In the genomic region with DNA sequence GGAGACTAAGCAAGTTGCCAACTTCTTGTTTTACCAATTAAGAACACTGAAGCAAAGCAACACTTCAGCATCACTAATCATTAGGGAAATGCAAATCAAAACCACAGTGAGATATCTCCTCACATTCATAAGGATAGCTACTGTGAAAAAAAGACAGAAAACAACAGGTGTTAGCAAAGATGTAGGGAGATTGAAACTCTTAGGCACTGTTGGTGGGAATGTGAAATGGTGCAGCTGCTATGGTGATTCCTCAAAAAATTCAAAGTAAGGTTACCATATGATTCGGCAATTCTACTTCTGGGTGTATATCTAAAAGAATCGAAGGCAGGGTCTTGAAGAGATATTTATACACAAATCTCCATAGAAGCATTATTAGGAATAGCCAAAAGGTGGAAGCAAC, we compare ENCODE assay signal across 25 cellular contexts.
"Had no signal": no experiment of that assay in that cellular context is flagged by ENCODE, and none has a peak within 500 bp of the region (broad histone marks: within the 10 kb centered on the region; RNA-seq: fewer than 3 reads in every experiment).

No MANE protein-coding gene starts in this region.

- H3K79me2 ChIP-seq: parathyroid adenoma had no signal

- H3K36me3 Mint-ChIP-seq: mesothelial cell of epicardium; naive thymus-derived CD4-positive, alpha-beta T cell; neural progenitor cell; stimulated activated effector memory CD8-positive, alpha-beta T cell treated with anti-CD3 and anti-CD28 coated beads, Interleukin-12 subunit alpha, Interleukin-12 subunit beta, amount 100 ng/mL, for 72 hours had no signal

- H3K27ac ChIP-seq: dorsolateral prefrontal cortex, neural progenitor cell, parathyroid adenoma, right lobe of liver, stomach, thyroid gland, vagina had no signal

- H3K4me2 ChIP-seq: neural progenitor cell, smooth muscle cell had no signal

- H3K4me3 ChIP-seq: dorsolateral prefrontal cortex, lung, mucosa of descending colon, neural progenitor cell, right lobe of liver, smooth muscle cell, stomach, thyroid gland, vagina had no signal

- H3K36me3 ChIP-seq: neural progenitor cell, right lobe of liver, stomach, thyroid gland, vagina had no signal

- FAIRE-seq: frontal cortex, keratinocyte had no signal

- H3K4me3 Mint-ChIP-seq: mesothelial cell of epicardium; naive thymus-derived CD4-positive, alpha-beta T cell; nephron; neural progenitor cell; stimulated activated effector memory CD8-positive, alpha-beta T cell treated with anti-CD3 and anti-CD28 coated beads, Interleukin-12 subunit alpha, Interleukin-12 subunit beta, amount 100 ng/mL, for 72 hours had no signal

- H3K27me3 ChIP-seq: neural progenitor cell, right lobe of liver, stomach, thyroid gland, vagina had no signal

- ATAC-seq: mucosa of descending colon; naive thymus-derived CD4-positive, alpha-beta T cell; right lobe of liver; stimulated activated effector memory CD8-positive, alpha-beta T cell treated with anti-CD3 and anti-CD28 coated beads, Interleukin-12 subunit alpha, Interleukin-12 subunit beta, amount 100 ng/mL, for 72 hours had no signal

- H3K9me3 ChIP-seq: mucosa of descending colon, right lobe of liver, stomach, thyroid gland, vagina had no signal

- H3K4me1 Mint-ChIP-seq: neural progenitor cell; stimulated activated effector memory CD8-positive, alpha-beta T cell treated with anti-CD3 and anti-CD28 coated beads, Interleukin-12 subunit alpha, Interleukin-12 subunit beta, amount 100 ng/mL, for 72 hours had no signal

- H3K4me1 ChIP-seq: parathyroid adenoma, right lobe of liver, stomach, thyroid gland, vagina had no signal

- DNase-seq: dorsolateral prefrontal cortex; effector CD4-positive, alpha-beta T cell; hypothalamus; mesenchymal stem cell; mucosa of descending colon; naive thymus-derived CD4-positive, alpha-beta T cell; right lobe of liver; stimulated activated CD4-positive, alpha-beta T cell treated with anti-CD3 and anti-CD28 coated beads, Interleukin-12 subunit alpha, Interleukin-12 subunit beta, amount 100 ng/mL, for 4 hours; stimulated activated CD4-positive, alpha-beta T cell treated with anti-CD3 and anti-CD28 coated beads, Interleukin-1b, Interleukin-23, amount 100 ng/mL, for 48 hours; stimulated activated CD4-positive, alpha-beta T cell treated with anti-CD3 and anti-CD28 coated beads, Interleukin-4, amount 100 ng/mL, for 24 hours; stimulated activated naive CD4-positive, alpha-beta T cell treated with Interleukin-2 at 50 U/mL for 16 hours; stomach; thyroid gland; trophoblast cell had no signal

- H3K9me3 Mint-ChIP-seq: mesothelial cell of epicardium; naive thymus-derived CD4-positive, alpha-beta T cell; nephron; neural progenitor cell; stimulated activated effector memory CD8-positive, alpha-beta T cell treated with anti-CD3 and anti-CD28 coated beads, Interleukin-12 subunit alpha, Interleukin-12 subunit beta, amount 100 ng/mL, for 72 hours had no signal

- H3K27ac Mint-ChIP-seq: mesothelial cell of epicardium; naive thymus-derived CD4-positive, alpha-beta T cell; nephron; neural progenitor cell; progenitor cell of endocrine pancreas; stimulated activated effector memory CD8-positive, alpha-beta T cell treated with anti-CD3 and anti-CD28 coated beads, Interleukin-12 subunit alpha, Interleukin-12 subunit beta, amount 100 ng/mL, for 72 hours had no signal

- H2AFZ ChIP-seq: neural progenitor cell, parathyroid adenoma had no signal

- H3K9ac ChIP-seq: neural progenitor cell, parathyroid adenoma had no signal
